34 cellular contexts compared by ENCODE assay signal in genomic region chr5:93425102-93425501, GRCh38.
DNase-seq lines count a peak whose midpoint lies in the region; ATAC-seq and TF ChIP-seq lines count a peak whose summit lies in the region.
"Had no signal": no experiment of that assay in that cellular context is flagged by ENCODE, and none has a peak within 500 bp of the region (broad histone marks: within the 10 kb centered on the region; RNA-seq: fewer than 3 reads in every experiment).

No MANE protein-coding gene starts in this region.

- ATAC-seq in GM21390 (IDR thresholded peaks at IDR 0.05; ENCODE audit: unreplicated experiment), result no peak
- ATAC-seq in gastroesophageal sphincter, result no peak
- no peak for ATAC-seq in GM18502 (IDR thresholded peaks at IDR 0.05; ENCODE audit: poor library complexity, unreplicated experiment)
- ATAC-seq: body of pancreas; Right ventricle myocardium inferior; stimulated activated effector memory CD8-positive, alpha-beta T cell treated with anti-CD3 and anti-CD28 coated beads, Interleukin-12 subunit alpha, Interleukin-12 subunit beta, amount 100 ng/mL, for 72 hours had no signal

- no peak for TF ChIP-seq POLR2A in gastroesophageal sphincter (IDR thresholded peaks at IDR 0.05)

- WGBS in endodermal cell (ENCODE audit: insufficient coverage in 1 of 2, insufficient read length in 1 of 2), 2 experiments, result 92 to 94% methylated on average over 6 of the region's 6 CpGs
- 52 to 80% methylated on average over 1 to 6 of the region's 6 CpGs for WGBS in gastroesophageal sphincter (ENCODE audit: low coverage in 1 of 2), 2 donors

- no peak overlapping the region for H3K4me3 ChIP-seq in MG63
- H3K4me3 ChIP-seq in endodermal cell (ENCODE audit: low read length), result no peak overlapping the region
- H3K4me3 ChIP-seq in gastroesophageal sphincter, result no peak overlapping the region
- H3K4me3 ChIP-seq: adrenal gland, body of pancreas, HAP-1, left ventricle myocardium inferior, PC-9, prostate gland had no signal

- peaks cover 19% of the 10 kb centered on the region for H3K4me1 Mint-ChIP-seq in endodermal cell
- H3K4me1 Mint-ChIP-seq: CD4-positive, alpha-beta memory T cell; naive B cell; stimulated activated effector memory CD8-positive, alpha-beta T cell treated with anti-CD3 and anti-CD28 coated beads, Interleukin-12 subunit alpha, Interleukin-12 subunit beta, amount 100 ng/mL, for 72 hours had no signal

- no peaks in the 10 kb centered on the region for H3K4me1 ChIP-seq in endodermal cell (ENCODE audit: control insufficient read depth, insufficient read depth, low read length)
- peaks cover 0 to 22% (median 0%) of the 10 kb centered on the region in 3 donors for H3K4me1 ChIP-seq in gastroesophageal sphincter
- H3K4me1 ChIP-seq: body of pancreas, left ventricle myocardium inferior, prostate gland had no signal

- H3K27me3 Mint-ChIP-seq in endodermal cell (ENCODE audit: insufficient read depth), result no peaks in the 10 kb centered on the region

- H3K27me3 ChIP-seq in MG63 (no peaks in the 10 kb centered on the region), endodermal cell (ENCODE audit: control insufficient read depth, insufficient read depth, low read length, poor library complexity, severe bottlenecking) (no peaks in the 10 kb centered on the region), gastroesophageal sphincter (no peaks in the 10 kb centered on the region)
- H3K27me3 ChIP-seq: adrenal gland, body of pancreas, neutrophil had no signal

- H3K36me3 ChIP-seq in MG63, result no peaks in the 10 kb centered on the region
- H3K36me3 ChIP-seq in endodermal cell (ENCODE audit: control insufficient read depth, insufficient read depth, low read length), result no peaks in the 10 kb centered on the region
- H3K36me3 ChIP-seq in gastroesophageal sphincter, result no peaks in the 10 kb centered on the region
- H3K36me3 ChIP-seq: adrenal gland, HAP-1, left ventricle myocardium inferior, neutrophil, prostate gland had no signal

- no peaks in the 10 kb centered on the region for H3K9me3 ChIP-seq in MG63
- H3K9me3 ChIP-seq in endodermal cell (ENCODE audit: control insufficient read depth, low read length), result no peaks in the 10 kb centered on the region
- no peaks in the 10 kb centered on the region for H3K9me3 ChIP-seq in gastroesophageal sphincter
- H3K9me3 ChIP-seq: adrenal gland, body of pancreas, HAP-1, left ventricle myocardium inferior, neutrophil, prostate gland, SK-N-SH had no signal

- peak overlapping the region; percentile 60 for H3K27ac ChIP-seq in endodermal cell (ENCODE audit: low read depth, low read length)
- no peak overlapping the region for H3K27ac ChIP-seq in gastroesophageal sphincter
- H3K27ac ChIP-seq: 22Rv1, adrenal gland, body of pancreas, HL-60, left ventricle myocardium inferior, neutrophil, PC-9, prostate gland had no signal

- DNase-seq in AG08395 (ENCODE audit: low spot score) (peak; percentile 57), MG63 (peak; percentile 38), endodermal cell (no peak), medulla oblongata (ENCODE audit: extremely low spot score) (peak; percentile 68)
- no peak for DNase-seq in stimulated activated CD4-positive, alpha-beta T cell treated with anti-CD3 and anti-CD28 coated beads, Interleukin-2, amount 100 ng/mL, for 48 hours
- DNase-seq: activated CD4-positive, alpha-beta T cell treated with anti-CD3 and anti-CD28 coated beads, Interleukin-2, amount 50 U/mL, for 48 hours; activated CD4-positive, CD25-positive, alpha-beta regulatory T cell treated with anti-CD3 and anti-CD28 coated beads, Interleukin-2, amount 50 U/mL, for 72 hours; activated naive CD4-positive, alpha-beta T cell treated with anti-CD3 and anti-CD28 coated beads for 36 hours; adrenal gland; AML-193; body of pancreas; CD4-positive, alpha-beta memory T cell; left ventricle myocardium inferior; MV-4-11; naive B cell; NCI-H146; NCI-H226; NCI-H526 treated with DMSO at 0.1 percent for 48 hours; PC-9; SK-N-SH; stimulated activated CD4-positive, alpha-beta T cell treated with anti-CD3 and anti-CD28 coated beads, Interleukin-4, amount 100 ng/mL, for 4 hours; trophoblast cell had no signal

- TF ChIP-seq EP300 in gastroesophageal sphincter (IDR thresholded peaks at IDR 0.05), result no peak

- no peak overlapping the region for H3K4me3 Mint-ChIP-seq in endodermal cell
- H3K4me3 Mint-ChIP-seq: activated naive CD4-positive, alpha-beta T cell treated with anti-CD3 and anti-CD28 coated beads for 36 hours; activated T-helper 1 cell treated with anti-CD3 and anti-CD28 coated beads, Interleukin-12 subunit alpha, Interleukin-12 subunit beta, Interleukin-2, Interleukin-4 antibody, amounts not matched to agents 30 ng/mL and 10 ng/mL and 1 ng/mL, durations not matched to agents 14 hours and 24 hours and 36 hours; CD4-positive, alpha-beta memory T cell; naive B cell; stimulated activated effector memory CD8-positive, alpha-beta T cell treated with anti-CD3 and anti-CD28 coated beads, Interleukin-12 subunit alpha, Interleukin-12 subunit beta, amount 100 ng/mL, for 72 hours; T-helper 1 cell treated with Interleukin-12 subunit alpha and Interleukin-12 subunit beta and Interleukin-4 antibody, amounts not matched to agents 30 μg/mL and 1 μg/mL, for 36 hours had no signal

- no peak overlapping the region for H3K9ac ChIP-seq in endodermal cell (ENCODE audit: extremely low read depth, low read length, poor library complexity, severe bottlenecking)
- H3K9ac ChIP-seq: SK-N-SH had no signal

- no peaks in the 10 kb centered on the region for H3K36me3 Mint-ChIP-seq in endodermal cell (ENCODE audit: low read depth)
- H3K36me3 Mint-ChIP-seq: CD4-positive, alpha-beta memory T cell; naive B cell; stimulated activated effector memory CD8-positive, alpha-beta T cell treated with anti-CD3 and anti-CD28 coated beads, Interleukin-12 subunit alpha, Interleukin-12 subunit beta, amount 100 ng/mL, for 72 hours had no signal

- H3K9me3 Mint-ChIP-seq in endodermal cell, result no peaks in the 10 kb centered on the region
- H3K9me3 Mint-ChIP-seq: activated naive CD4-positive, alpha-beta T cell treated with anti-CD3 and anti-CD28 coated beads for 36 hours; activated T-helper 1 cell treated with anti-CD3 and anti-CD28 coated beads, Interleukin-12 subunit alpha, Interleukin-12 subunit beta, Interleukin-2, Interleukin-4 antibody, amounts not matched to agents 30 ng/mL and 10 ng/mL and 1 ng/mL, durations not matched to agents 14 hours and 24 hours and 36 hours; CD4-positive, alpha-beta memory T cell; T-helper 1 cell treated with Interleukin-12 subunit alpha and Interleukin-12 subunit beta and Interleukin-4 antibody, amounts not matched to agents 30 μg/mL and 1 μg/mL, for 36 hours had no signal

- H3K27ac Mint-ChIP-seq in endodermal cell, result no peak overlapping the region
- H3K27ac Mint-ChIP-seq: activated naive CD4-positive, alpha-beta T cell treated with anti-CD3 and anti-CD28 coated beads for 36 hours; activated T-helper 1 cell treated with anti-CD3 and anti-CD28 coated beads, Interleukin-12 subunit alpha, Interleukin-12 subunit beta, Interleukin-2, Interleukin-4 antibody, amounts not matched to agents 30 ng/mL and 10 ng/mL and 1 ng/mL, durations not matched to agents 14 hours and 24 hours and 36 hours; CD4-positive, alpha-beta memory T cell; naive B cell; stimulated activated effector memory CD8-positive, alpha-beta T cell treated with anti-CD3 and anti-CD28 coated beads, Interleukin-12 subunit alpha, Interleukin-12 subunit beta, amount 100 ng/mL, for 72 hours; T-helper 1 cell treated with Interleukin-12 subunit alpha and Interleukin-12 subunit beta and Interleukin-4 antibody, amounts not matched to agents 30 μg/mL and 1 μg/mL, for 36 hours had no signal

- no peak for TF ChIP-seq CTCF in endodermal cell (conservative IDR thresholded peaks at IDR 0.05)
- no peak for TF ChIP-seq CTCF in gastroesophageal sphincter (IDR thresholded peaks at IDR 0.05)

Comparison
In these comparisons a context has a peak if more than half of its experiments do, and no peak if none do; other contexts are left out.
1. DNase-seq: peak in AG08395 (single experiment), MG63 (single experiment) and medulla oblongata (single experiment); none in endodermal cell (single experiment) and stimulated activated CD4-positive, alpha-beta T cell treated with anti-CD3 and anti-CD28 coated beads, Interleukin-2, amount 100 ng/mL, for 48 hours (0 of 2).